In the genomic region with DNA sequence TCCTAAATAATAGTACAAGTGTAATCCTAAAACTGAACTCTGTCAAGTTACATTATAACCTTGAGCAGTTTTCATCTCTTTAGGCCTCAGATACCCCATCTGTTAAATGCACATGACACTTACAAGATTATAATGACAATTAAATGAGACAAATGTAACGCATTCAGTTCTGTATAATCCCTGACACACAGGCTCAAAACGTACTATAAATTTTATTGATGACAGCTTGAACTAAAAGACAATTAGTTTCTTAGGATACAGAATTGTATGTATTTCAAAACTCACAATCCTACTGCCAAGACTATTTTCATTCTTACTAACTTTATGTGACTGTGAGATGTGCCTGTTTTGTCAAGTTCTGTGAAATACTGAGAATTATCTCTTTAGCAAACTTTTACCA, we compare ENCODE assay signal across 20 cellular contexts. TPM values are rescaled to one million over a fixed set of nuclear protein-coding genes. Genes with fewer than 3 reads are reported as not detected.
DNase-seq lines count a peak whose midpoint lies in the region; ATAC-seq, FAIRE-seq and TF ChIP-seq lines count a peak whose summit lies in the region.
"Had no signal": no experiment of that assay in that cellular context is flagged by ENCODE, and none has a peak within 500 bp of the region (broad histone marks: within the 10 kb centered on the region; RNA-seq: fewer than 3 reads in every experiment).

No MANE protein-coding gene starts in this region.

- H3K4me3 ChIP-seq in A549 (no peak overlapping the region), colonic mucosa (no peak overlapping the region)
- H3K4me3 ChIP-seq: BLaER1, GM23338 had no signal

- no peak for TF ChIP-seq RAD21 in A549 (conservative IDR thresholded peaks at IDR 0.05 in 1 of 2, IDR thresholded peaks at IDR 0.05 in 1 of 2)

- CTCF ChIA-PET in A549 (lab: Yijun Ruan, JAX) (no interaction called here), Calu3 (lab: Charles Lee) (no interaction called here)

- H3K27me3 Mint-ChIP-seq in Calu3 (ENCODE audit: unreplicated experiment), result no peaks in the 10 kb centered on the region
- H3K27me3 Mint-ChIP-seq: B cell; CD4-positive, CD25-positive, alpha-beta regulatory T cell had no signal

- no peaks in the 10 kb centered on the region for H3K27me3 ChIP-seq in colonic mucosa
- H3K27me3 ChIP-seq: BLaER1 had no signal

- no peaks in the 10 kb centered on the region for H3K9me3 Mint-ChIP-seq in Calu3 (ENCODE audit: low read depth, unreplicated experiment)
- H3K9me3 Mint-ChIP-seq: CD4-positive, CD25-positive, alpha-beta regulatory T cell; CD8-positive, alpha-beta T cell; GM23338; H9 had no signal

- no peaks in the 10 kb centered on the region for H3K4me1 Mint-ChIP-seq in Calu3 (ENCODE audit: low read depth, unreplicated experiment)
- H3K4me1 Mint-ChIP-seq: B cell, GM23338, H9 had no signal

- H3K9ac ChIP-seq in colonic mucosa (ENCODE audit: low read depth in 2 of 2, low read length in 2 of 2), result no peak overlapping the region
- H3K9ac ChIP-seq: BLaER1 had no signal

- H3K27ac ChIP-seq in A549 (no peak overlapping the region), colonic mucosa (no peak overlapping the region)
- H3K27ac ChIP-seq: BLaER1, C4-2B had no signal

- FAIRE-seq in A549 (lab: Jason Lieb, UNC), result peak; percentile 61
- FAIRE-seq: GM12891, GM18507 had no signal

- WGBS in A549 (ENCODE audit: missing lambda C conversion rate), result 85% methylated on average over 2 of the region's 2 CpGs

- H3K4me2 ChIP-seq in A549, result no peak overlapping the region
- H3K4me2 ChIP-seq: BLaER1, GM23338 had no signal

- no peak for ATAC-seq in A549
- no peak for ATAC-seq in HG02588 (IDR thresholded peaks at IDR 0.05; ENCODE audit: unreplicated experiment)
- ATAC-seq: CD8-positive, alpha-beta T cell; GM23338; HCT116 had no signal

- H3K4me3 Mint-ChIP-seq in Calu3 (ENCODE audit: low read depth, unreplicated experiment), result no peak overlapping the region
- H3K4me3 Mint-ChIP-seq: B cell; CD4-positive, CD25-positive, alpha-beta regulatory T cell; CD8-positive, alpha-beta T cell; GM23338; H9 had no signal

- BruUV-seq in Calu3 (replicated peaks; lab: Mats Ljungman, UMichigan), result no TSS peak

- TF ChIP-seq CTCF in A549 (IDR thresholded peaks at IDR 0.05) (no peak), Calu3 (IDR thresholded peaks at IDR 0.05; ENCODE audit: unreplicated experiment) (no peak), colonic mucosa (IDR thresholded peaks at IDR 0.05) (no peak)

- TF ChIP-seq POLR2A in A549 (IDR thresholded peaks at IDR 0.05; ENCODE audit: low read length), result no peak

- POLR2A ChIA-PET in A549 (lab: Yijun Ruan, JAX), result no interaction called here

- H3K27ac Mint-ChIP-seq in Calu3 (ENCODE audit: unreplicated experiment), result peak overlapping the region; percentile 47
- H3K27ac Mint-ChIP-seq: B cell; CD4-positive, CD25-positive, alpha-beta regulatory T cell; CD8-positive, alpha-beta T cell; GM23338; H9 had no signal

- DNase-seq in A549 (ENCODE audit: low read depth in 1 of 2, low spot score in 1 of 2) (no peak), Calu3 (no peak), NCI-H82 treated with DMSO at 0.1 percent for 48 hours (lab: John Stamatoyannopoulos, UW; ENCODE audit: unreplicated experiment) (peak; percentile 30), colonic mucosa (no peak), NCI-H1436 treated with DMSO at 0.1 percent for 48 hours (lab: John Stamatoyannopoulos, UW) (no peak)
- DNase-seq: 8988T; CD4-positive, CD25-positive, alpha-beta regulatory T cell; CD8-positive, alpha-beta T cell; DMS53; DMS79 treated with DMSO at 0.1 percent for 48 hours; GF-D8; H9 had no signal

- H3K36me3 Mint-ChIP-seq in Calu3 (ENCODE audit: insufficient read depth, unreplicated experiment), result peaks cover 91% of the 10 kb centered on the region

- H3K9me3 ChIP-seq in A549 (no peaks in the 10 kb centered on the region), colonic mucosa (no peaks in the 10 kb centered on the region)
- H3K9me3 ChIP-seq: BLaER1 had no signal

- TF ChIP-seq EP300 in A549 (IDR thresholded peaks at IDR 0.05), result no peak

- H3K4me1 ChIP-seq in A549 (no peaks in the 10 kb centered on the region), colonic mucosa (no peaks in the 10 kb centered on the region)
- H3K4me1 ChIP-seq: BLaER1 had no signal

- peaks cover 5% of the 10 kb centered on the region for H3K36me3 ChIP-seq in colonic mucosa

- intact Hi-C loops in Calu3 (cut with micrococcal nuclease; ENCODE audit: unreplicated experiment) (no loop called here), colonic mucosa (cut with DNase I) (no loop called here)

TF ChIP-seq in A549, 52 proteins besides CTCF, POLR2A, EP300 and RAD21:
- TF ChIP-seq HEYL (CRISPR knock-in tag; IDR thresholded peaks at IDR 0.05), result no peak
- no peak for TF ChIP-seq TP53 (CRISPR knock-in tag; IDR thresholded peaks at IDR 0.05)
- TF ChIP-seq FOXS1 (CRISPR knock-in tag; IDR thresholded peaks at IDR 0.05), result no peak
- TF ChIP-seq HDAC2 (IDR thresholded peaks at IDR 0.05), result no peak
- no peak for TF ChIP-seq PHF8 (IDR thresholded peaks at IDR 0.05; ENCODE audit: borderline replicate concordance, low read depth)
- no peak for TF ChIP-seq CHD2 (IDR thresholded peaks at IDR 0.05; ENCODE audit: low read length, partially characterized antibody)
TF ChIP-seq in A549: peak in this region for 0.

RNA-seq across cellular contexts. Expression of a gene that starts 56.2 kb away (rescaled TPM):
- 53.3 and 59.9 TPM in 2 replicates for polyA plus RNA-seq in A549 (2011; rRNA removed)
- polyA plus RNA-seq in A549 (2012; cell fraction: cytosol; rRNA removed), result 8.1 and 9.0 TPM in 2 replicates
- 5.8 and 9.4 TPM in 2 replicates for polyA plus RNA-seq in A549 (2012; cell fraction: nucleus; rRNA removed)
- 23.2 to 24.4 TPM (median 24.0 TPM) in 3 replicates for polyA plus RNA-seq in A549 (2017; fragmentation: RNase III; extraction: RNeasy Plus Mini Kit Qiagen cat#74134 plus additional on column Dnase treatment)
- polyA minus RNA-seq in A549 (2011; rRNA and poly(A)+ RNA removed), result 29.6 and 30.6 TPM in 2 replicates
- total RNA-seq in Calu3 (2022), result 98.0 and 110 TPM in 2 replicates
- total RNA-seq in colonic mucosa, result 100 to 1,000 TPM; 218 to 289 TPM
